ENCODE assay signal across 1 cellular context in the genomic region with DNA sequence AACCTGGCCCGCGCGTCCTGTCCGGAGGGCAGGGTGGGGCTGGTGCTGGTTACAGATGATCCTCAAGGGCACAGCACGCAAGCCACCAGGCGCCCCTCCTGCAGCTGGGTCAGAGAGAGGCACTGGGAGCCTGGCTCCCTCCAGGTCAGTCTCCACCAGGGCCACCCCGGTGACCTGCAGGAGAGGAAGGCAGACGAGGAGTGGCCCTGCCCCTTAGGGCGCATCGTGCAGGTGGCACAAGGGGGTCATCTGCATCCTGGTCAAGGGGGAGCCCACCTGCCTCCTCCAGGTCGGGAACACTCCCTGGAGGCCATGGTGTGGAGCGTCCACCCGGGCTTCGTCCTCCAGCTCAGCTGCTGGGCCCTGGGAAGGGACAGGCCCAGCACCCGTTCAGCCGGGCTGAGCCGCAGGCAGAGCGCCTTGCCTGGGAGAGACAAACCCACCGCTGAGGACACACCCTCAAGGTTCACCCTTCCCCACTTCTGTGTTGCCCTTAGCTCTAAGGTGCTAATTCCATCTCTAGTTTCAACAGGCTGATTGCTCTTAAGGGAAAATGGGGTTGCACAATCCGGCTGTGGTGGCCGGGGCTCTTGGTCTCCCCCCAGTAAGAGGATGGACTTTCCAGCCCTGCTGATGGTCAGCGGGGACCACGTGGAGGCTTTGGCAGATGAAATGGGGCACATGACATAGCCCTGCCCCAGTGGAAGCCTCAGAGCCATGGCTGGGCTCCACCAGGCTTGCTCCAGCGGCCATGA.
TF ChIP-seq lines count a peak whose summit lies in the region.

No MANE protein-coding gene starts in this region.

TF ChIP-seq in IMR-90, 13 proteins besides CTCF, POLR2A, EP300 and RAD21:
- TF ChIP-seq CEBPB (IDR thresholded peaks at IDR 0.05; ENCODE audit: low read depth, low read length) (peak; percentile 51; the same call in 1 of the 2 replicates), FOS (IDR thresholded peaks at IDR 0.05; ENCODE audit: low read depth, low read length) (no peak), RFX5 (IDR thresholded peaks at IDR 0.05; ENCODE audit: low read depth, low read length) (no peak)
